ENCODE assay signal across 3 cellular contexts in the genomic region with DNA sequence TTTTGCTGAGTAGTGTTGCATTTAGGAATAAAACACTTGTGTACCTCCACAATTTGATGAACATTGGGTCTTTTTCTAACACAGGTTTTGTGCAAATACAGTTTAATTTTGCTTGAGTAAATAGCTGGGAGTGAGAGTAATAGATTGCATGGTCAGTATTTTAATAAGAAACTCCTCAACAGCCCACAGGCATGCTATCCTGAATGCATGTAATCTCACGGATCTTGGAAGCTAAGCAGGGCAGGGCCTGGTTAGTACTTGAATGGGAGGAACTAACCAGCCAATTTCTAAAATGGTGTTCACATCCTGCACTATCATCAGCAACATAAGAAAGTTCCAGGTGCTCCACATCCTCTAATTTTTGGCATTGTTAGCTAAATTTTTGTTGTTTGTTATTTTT.
A peak's percentile ranks its signal among the peaks of the same experiment; 100 is the strongest.
TF ChIP-seq lines count a peak whose summit lies in the region.

No MANE protein-coding gene starts in this region.

TF ChIP-seq in A549, 52 proteins besides CTCF, POLR2A, EP300 and RAD21:
- TF ChIP-seq MAFK (IDR thresholded peaks at IDR 0.05; ENCODE audit: partially characterized antibody) (peak; percentile 22), HOXB5 (CRISPR knock-in tag; IDR thresholded peaks at IDR 0.05) (no peak)
TF ChIP-seq in A549: peak in this region for 1.

TF ChIP-seq in GM23338, 12 proteins besides CTCF, POLR2A, EP300 and RAD21 (continues in another document):
- TF ChIP-seq EZH2 (IDR thresholded peaks at IDR 0.05; ENCODE audit: low read depth, unreplicated experiment) (no peak), EZH2phosphoT487 (IDR thresholded peaks at IDR 0.05; ENCODE audit: unreplicated experiment) (no peak), ZNF114 (CRISPR knock-in tag; IDR thresholded peaks at IDR 0.05) (no peak), ZNF331 (CRISPR knock-in tag; IDR thresholded peaks at IDR 0.05; ENCODE audit: low read depth) (no peak), NANOG (IDR thresholded peaks at IDR 0.05; ENCODE audit: borderline replicate concordance) (no peak), POLR2AphosphoS5 (IDR thresholded peaks at IDR 0.05; ENCODE audit: low read depth) (no peak), STAT1 (IDR thresholded peaks at IDR 0.05; ENCODE audit: unreplicated experiment) (no peak), CREB1 (CRISPR knock-in tag; IDR thresholded peaks at IDR 0.05; ENCODE audit: low read depth) (no peak), JUNB (IDR thresholded peaks at IDR 0.05; ENCODE audit: unreplicated experiment) (no peak)
- TF ChIP-seq, protein P1, sequence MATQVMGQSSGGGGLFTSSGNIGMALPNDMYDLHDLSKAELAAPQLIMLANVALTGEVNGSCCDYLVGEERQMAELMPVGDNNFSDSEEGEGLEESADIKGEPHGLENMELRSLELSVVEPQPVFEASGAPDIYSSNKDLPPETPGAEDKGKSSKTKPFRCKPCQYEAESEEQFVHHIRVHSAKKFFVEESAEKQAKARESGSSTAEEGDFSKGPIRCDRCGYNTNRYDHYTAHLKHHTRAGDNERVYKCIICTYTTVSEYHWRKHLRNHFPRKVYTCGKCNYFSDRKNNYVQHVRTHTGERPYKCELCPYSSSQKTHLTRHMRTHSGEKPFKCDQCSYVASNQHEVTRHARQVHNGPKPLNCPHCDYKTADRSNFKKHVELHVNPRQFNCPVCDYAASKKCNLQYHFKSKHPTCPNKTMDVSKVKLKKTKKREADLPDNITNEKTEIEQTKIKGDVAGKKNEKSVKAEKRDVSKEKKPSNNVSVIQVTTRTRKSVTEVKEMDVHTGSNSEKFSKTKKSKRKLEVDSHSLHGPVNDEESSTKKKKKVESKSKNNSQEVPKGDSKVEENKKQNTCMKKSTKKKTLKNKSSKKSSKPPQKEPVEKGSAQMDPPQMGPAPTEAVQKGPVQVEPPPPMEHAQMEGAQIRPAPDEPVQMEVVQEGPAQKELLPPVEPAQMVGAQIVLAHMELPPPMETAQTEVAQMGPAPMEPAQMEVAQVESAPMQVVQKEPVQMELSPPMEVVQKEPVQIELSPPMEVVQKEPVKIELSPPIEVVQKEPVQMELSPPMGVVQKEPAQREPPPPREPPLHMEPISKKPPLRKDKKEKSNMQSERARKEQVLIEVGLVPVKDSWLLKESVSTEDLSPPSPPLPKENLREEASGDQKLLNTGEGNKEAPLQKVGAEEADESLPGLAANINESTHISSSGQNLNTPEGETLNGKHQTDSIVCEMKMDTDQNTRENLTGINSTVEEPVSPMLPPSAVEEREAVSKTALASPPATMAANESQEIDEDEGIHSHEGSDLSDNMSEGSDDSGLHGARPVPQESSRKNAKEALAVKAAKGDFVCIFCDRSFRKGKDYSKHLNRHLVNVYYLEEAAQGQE (IDR thresholded peaks at IDR 0.05; ENCODE audit: unreplicated experiment): no peak
- TF ChIP-seq, protein P2, sequence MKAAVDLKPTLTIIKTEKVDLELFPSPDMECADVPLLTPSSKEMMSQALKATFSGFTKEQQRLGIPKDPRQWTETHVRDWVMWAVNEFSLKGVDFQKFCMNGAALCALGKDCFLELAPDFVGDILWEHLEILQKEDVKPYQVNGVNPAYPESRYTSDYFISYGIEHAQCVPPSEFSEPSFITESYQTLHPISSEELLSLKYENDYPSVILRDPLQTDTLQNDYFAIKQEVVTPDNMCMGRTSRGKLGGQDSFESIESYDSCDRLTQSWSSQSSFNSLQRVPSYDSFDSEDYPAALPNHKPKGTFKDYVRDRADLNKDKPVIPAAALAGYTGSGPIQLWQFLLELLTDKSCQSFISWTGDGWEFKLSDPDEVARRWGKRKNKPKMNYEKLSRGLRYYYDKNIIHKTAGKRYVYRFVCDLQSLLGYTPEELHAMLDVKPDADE (IDR thresholded peaks at IDR 0.05): no peak

TF ChIP-seq in K562, 482 proteins besides CTCF, POLR2A, EP300 and RAD21:
- TF ChIP-seq CCNT2 (IDR thresholded peaks at IDR 0.05; ENCODE audit: borderline replicate concordance, extremely low read depth, insufficient read length, low read depth, low read length) (no peak), ZNF316 (IDR thresholded peaks at IDR 0.05) (peak; percentile 37; the same call in 1 of the 2 replicates), TRIM28 (IDR thresholded peaks at IDR 0.05) (no peak), HMGN3 (IDR thresholded peaks at IDR 0.05; ENCODE audit: borderline replicate concordance, extremely low read depth, insufficient read length, low read depth, low read length) (no peak), SRSF7 (optimal IDR thresholded peaks at IDR 0.05; ENCODE audit: low read depth, low read length) (no peak), OTX1 (CRISPR knock-in tag; IDR thresholded peaks at IDR 0.05) (no peak), ZNF347 (CRISPR knock-in tag; IDR thresholded peaks at IDR 0.05; ENCODE audit: low read depth) (no peak), YBX1 (IDR thresholded peaks at IDR 0.05) (no peak)
- TF ChIP-seq, protein P3, sequence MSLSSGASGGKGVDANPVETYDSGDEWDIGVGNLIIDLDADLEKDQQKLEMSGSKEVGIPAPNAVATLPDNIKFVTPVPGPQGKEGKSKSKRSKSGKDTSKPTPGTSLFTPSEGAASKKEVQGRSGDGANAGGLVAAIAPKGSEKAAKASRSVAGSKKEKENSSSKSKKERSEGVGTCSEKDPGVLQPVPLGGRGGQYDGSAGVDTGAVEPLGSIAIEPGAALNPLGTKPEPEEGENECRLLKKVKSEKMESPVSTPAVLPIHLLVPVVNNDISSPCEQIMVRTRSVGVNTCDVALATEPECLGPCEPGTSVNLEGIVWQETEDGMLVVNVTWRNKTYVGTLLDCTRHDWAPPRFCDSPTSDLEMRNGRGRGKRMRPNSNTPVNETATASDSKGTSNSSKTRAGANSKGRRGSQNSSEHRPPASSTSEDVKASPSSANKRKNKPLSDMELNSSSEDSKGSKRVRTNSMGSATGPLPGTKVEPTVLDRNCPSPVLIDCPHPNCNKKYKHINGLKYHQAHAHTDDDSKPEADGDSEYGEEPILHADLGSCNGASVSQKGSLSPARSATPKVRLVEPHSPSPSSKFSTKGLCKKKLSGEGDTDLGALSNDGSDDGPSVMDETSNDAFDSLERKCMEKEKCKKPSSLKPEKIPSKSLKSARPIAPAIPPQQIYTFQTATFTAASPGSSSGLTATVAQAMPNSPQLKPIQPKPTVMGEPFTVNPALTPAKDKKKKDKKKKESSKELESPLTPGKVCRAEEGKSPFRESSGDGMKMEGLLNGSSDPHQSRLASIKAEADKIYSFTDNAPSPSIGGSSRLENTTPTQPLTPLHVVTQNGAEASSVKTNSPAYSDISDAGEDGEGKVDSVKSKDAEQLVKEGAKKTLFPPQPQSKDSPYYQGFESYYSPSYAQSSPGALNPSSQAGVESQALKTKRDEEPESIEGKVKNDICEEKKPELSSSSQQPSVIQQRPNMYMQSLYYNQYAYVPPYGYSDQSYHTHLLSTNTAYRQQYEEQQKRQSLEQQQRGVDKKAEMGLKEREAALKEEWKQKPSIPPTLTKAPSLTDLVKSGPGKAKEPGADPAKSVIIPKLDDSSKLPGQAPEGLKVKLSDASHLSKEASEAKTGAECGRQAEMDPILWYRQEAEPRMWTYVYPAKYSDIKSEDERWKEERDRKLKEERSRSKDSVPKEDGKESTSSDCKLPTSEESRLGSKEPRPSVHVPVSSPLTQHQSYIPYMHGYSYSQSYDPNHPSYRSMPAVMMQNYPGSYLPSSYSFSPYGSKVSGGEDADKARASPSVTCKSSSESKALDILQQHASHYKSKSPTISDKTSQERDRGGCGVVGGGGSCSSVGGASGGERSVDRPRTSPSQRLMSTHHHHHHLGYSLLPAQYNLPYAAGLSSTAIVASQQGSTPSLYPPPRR (CRISPR knock-in tag; IDR thresholded peaks at IDR 0.05; ENCODE audit: borderline replicate concordance): no peak
